Comparison of ENCODE assay signal across 8 cellular contexts in genomic region chr12:45669093-45669492, GRCh38.
DNase-seq lines count a peak whose midpoint lies in the region; ATAC-seq and TF ChIP-seq lines count a peak whose summit lies in the region.

No MANE protein-coding gene starts in this region.

- no peaks in the 10 kb centered on the region for H3K9me3 ChIP-seq in PC-3 (ENCODE audit: low read length)

- H3K4me1 Mint-ChIP-seq in activated naive CD8-positive, alpha-beta T cell treated with anti-CD3 and anti-CD28 coated beads for 36 hours, result peaks cover 48% of the 10 kb centered on the region

- no peaks in the 10 kb centered on the region for H3K27me3 ChIP-seq in PC-3 (ENCODE audit: low read length)

- no peaks in the 10 kb centered on the region for H4K20me1 ChIP-seq in PC-3 (ENCODE audit: low read length)

- CTCF ChIA-PET in PC-3 (lab: Charles Lee), result no interaction called here

- H3K4me2 ChIP-seq in PC-3 (ENCODE audit: low read length), result no peak overlapping the region

- H3K27ac ChIP-seq in PC-3 (ENCODE audit: low read length), result no peak overlapping the region

- DNase-seq in CD1c-positive myeloid dendritic cell (ENCODE audit: extremely low spot score), result peak; percentile 32
- DNase-seq in activated naive CD8-positive, alpha-beta T cell treated with anti-CD3 and anti-CD28 coated beads for 36 hours, result no peak
- DNase-seq in stimulated activated CD4-positive, alpha-beta T cell treated with anti-CD3 and anti-CD28 coated beads, Interleukin-4, amount 100 ng/mL, for 1 hour, result no peak
- DNase-seq in sciatic nerve (ENCODE audit: low spot score), result no peak
- no peak for DNase-seq in PC-3
- no peak for DNase-seq in NCI-H1092 (lab: John Stamatoyannopoulos, UW)

- ATAC-seq in GM19452 (IDR thresholded peaks at IDR 0.05; ENCODE audit: unreplicated experiment) (peak; percentile 86), HG03280 (IDR thresholded peaks at IDR 0.05; ENCODE audit: unreplicated experiment) (peak; percentile 91), sciatic nerve (no peak), PC-3 (no peak)

- H3K9ac ChIP-seq in PC-3 (ENCODE audit: low read length), result no peak overlapping the region

- intact Hi-C loops in sciatic nerve (cut with DNase I), result no loop called here
- intact Hi-C loops in PC-3 (cut with micrococcal nuclease), result no loop called here

- H3K36me3 ChIP-seq in PC-3 (ENCODE audit: low read depth, low read length), result no peaks in the 10 kb centered on the region

- BruUV-seq in PC-3 (replicated peaks; lab: Mats Ljungman, UMichigan), result no TSS peak

- H3K79me2 ChIP-seq in PC-3 (ENCODE audit: low read length), result no peaks in the 10 kb centered on the region

- POLR2A ChIA-PET in PC-3 (lab: Charles Lee; ENCODE audit: unreplicated experiment), result no interaction called here

- H3K4me3 ChIP-seq in PC-3 (ENCODE audit: low read length), result no peak overlapping the region

- H3K4me3 Mint-ChIP-seq in activated naive CD8-positive, alpha-beta T cell treated with anti-CD3 and anti-CD28 coated beads for 36 hours, result peak overlapping the region; percentile 47

- no peaks in the 10 kb centered on the region for H3K9me2 ChIP-seq in PC-3 (replicated peaks; ENCODE audit: low read length)

- no peaks in the 10 kb centered on the region for H3K36me3 Mint-ChIP-seq in activated naive CD8-positive, alpha-beta T cell treated with anti-CD3 and anti-CD28 coated beads for 36 hours

- peak overlapping the region; percentile 79 for H3K27ac Mint-ChIP-seq in activated naive CD8-positive, alpha-beta T cell treated with anti-CD3 and anti-CD28 coated beads for 36 hours

- H3K4me1 ChIP-seq in PC-3 (ENCODE audit: insufficient read depth, low read length), result peaks cover 10% of the 10 kb centered on the region; the same call in 1 of the 2 replicates

- TF ChIP-seq CTCF in PC-3 (conservative IDR thresholded peaks at IDR 0.05; ENCODE audit: low read depth, low read length), result no peak

- H3K27me3 Mint-ChIP-seq in activated naive CD8-positive, alpha-beta T cell treated with anti-CD3 and anti-CD28 coated beads for 36 hours, result no peaks in the 10 kb centered on the region

- no peaks in the 10 kb centered on the region for H3K9me3 Mint-ChIP-seq in activated naive CD8-positive, alpha-beta T cell treated with anti-CD3 and anti-CD28 coated beads for 36 hours

- no peaks in the 10 kb centered on the region for H3F3A ChIP-seq in PC-3 (ENCODE audit: low read length, unreplicated experiment)

- H2AFZ ChIP-seq in PC-3 (ENCODE audit: low read length), result no peak overlapping the region

Comparison
In these comparisons a context has a peak if more than half of its experiments do, and no peak if none do; other contexts are left out.
1. ATAC-seq: peak in GM19452 (single experiment) and HG03280 (single experiment); none in sciatic nerve (single experiment) and PC-3 (single experiment).